ENCODE assay signal across 1 cellular context in the genomic region with DNA sequence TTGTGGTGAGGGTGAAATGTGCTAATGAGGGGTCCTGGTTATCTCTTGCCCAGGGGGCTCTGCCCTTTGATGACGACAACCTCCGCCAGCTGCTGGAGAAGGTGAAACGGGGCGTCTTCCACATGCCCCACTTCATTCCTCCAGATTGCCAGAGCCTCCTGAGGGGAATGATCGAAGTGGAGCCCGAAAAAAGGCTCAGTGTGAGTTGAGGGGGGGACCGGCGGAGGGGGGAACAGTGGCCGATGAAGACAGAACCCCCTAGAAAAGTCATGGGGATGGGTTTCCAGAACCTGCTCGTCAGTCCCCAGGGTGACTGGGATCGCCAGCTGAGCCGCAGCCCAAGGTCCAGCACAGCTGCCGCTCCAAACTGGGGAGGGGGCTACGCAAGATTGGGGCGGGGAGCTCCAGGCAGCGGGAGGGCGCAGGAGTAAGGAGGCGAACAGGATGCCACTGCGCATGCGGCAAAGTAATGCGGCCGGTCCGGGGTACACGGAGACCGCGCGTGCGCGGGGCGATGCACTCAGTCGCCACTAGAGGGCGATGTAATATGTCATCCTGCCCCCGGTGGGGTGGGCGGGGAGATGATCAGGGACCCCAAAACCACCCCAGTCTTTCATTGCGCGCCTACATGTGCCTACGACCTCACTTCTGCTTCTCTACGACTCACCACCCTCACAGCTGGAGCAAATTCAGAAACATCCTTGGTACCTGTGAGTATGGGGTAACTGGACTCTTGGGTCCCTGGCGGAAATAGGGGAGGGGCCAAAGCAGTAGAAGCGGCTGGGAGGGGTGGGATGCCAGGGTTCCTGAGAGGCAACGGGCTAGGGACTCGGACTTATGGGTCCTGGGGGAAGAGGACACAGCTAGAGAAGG.
TF ChIP-seq lines count a peak whose summit lies in the region.

No MANE protein-coding gene starts in this region.

TF ChIP-seq in HCT116, 20 proteins besides CTCF, POLR2A, EP300 and RAD21 (continued from another document):
- no peak for TF ChIP-seq MAX (IDR thresholded peaks at IDR 0.05)
